ENCODE assay signal across 8 cellular contexts in genomic region chr5:98928802-98929122, GRCh38. TPM values are rescaled to one million over a fixed set of nuclear protein-coding genes. Genes with fewer than 3 reads are reported as not detected.
A peak's percentile ranks its signal among the peaks of the same experiment; 100 is the strongest.
DNase-seq lines count a peak whose midpoint lies in the region; ATAC-seq, FAIRE-seq and TF ChIP-seq lines count a peak whose summit lies in the region.

TSS of gene CHD1 (minus strand) at chr5:98929007. CDS start at chr5:98926386, 2,621 bp downstream.

- H3K4me3 Mint-ChIP-seq in type B pancreatic cell = peak within 1 kb of the TSS; percentile 97

- peak; percentile 98 for FAIRE-seq in GM12892 (lab: Jason Lieb, UNC)

- DNase-seq in GM12892 (ENCODE audit: insufficient read length) (peak; percentile 52), NCI-H1436 (lab: John Stamatoyannopoulos, UW) (peak; percentile 93), SW 1271 (lab: John Stamatoyannopoulos, UW) (peak; percentile 79 to 96), adipocyte (ENCODE audit: low read depth) (peak; percentile 98), cardiac septum (ENCODE audit: low spot score) (peak; percentile 97), posterior cingulate gyrus (peak; percentile 86 to 99 (median 92)), type B pancreatic cell (ENCODE audit: extremely low spot score, unreplicated experiment) (peak; percentile 95)

- TF ChIP-seq CTCF in type B pancreatic cell (conservative IDR thresholded peaks at IDR 0.05) = no peak

- peak; percentile 55; the same call in 1 of the 2 replicates for TF ChIP-seq POLR2A in GM12892 (IDR thresholded peaks at IDR 0.05; ENCODE audit: low read depth, low read length)

- peaks cover 14% of the 10 kb centered on the region for H3K36me3 Mint-ChIP-seq in type B pancreatic cell

- H3K9ac ChIP-seq in adipocyte (ENCODE audit: low read length) = peak within 1 kb of the TSS; percentile 100

- peaks cover 17% of the 10 kb centered on the region for H3K36me3 ChIP-seq in adipocyte (ENCODE audit: control insufficient read depth, insufficient read depth, low read length, severe bottlenecking)

- peak within 1 kb of the TSS; percentile 95 for H3K4me3 ChIP-seq in adipocyte (ENCODE audit: low read length)

- peaks cover 12% of the 10 kb centered on the region for H3K4me1 Mint-ChIP-seq in type B pancreatic cell (ENCODE audit: unreplicated experiment)

- H3K27me3 Mint-ChIP-seq in type B pancreatic cell = no peaks in the 10 kb centered on the region

- H3K9me3 ChIP-seq in adipocyte (ENCODE audit: control insufficient read depth, low read length) = no peaks in the 10 kb centered on the region

- peak within 1 kb of the TSS; percentile 100 for H3K27ac Mint-ChIP-seq in type B pancreatic cell

- peak; percentile 57 for ATAC-seq in HG02763 (IDR thresholded peaks at IDR 0.05; ENCODE audit: unreplicated experiment)

- intact Hi-C loops in cardiac septum (cut with DNase I) = loop anchor here (1.0 kb wide), 1 partner anchor 155 kb away; the partner anchor contains the start of gene RGMB
- intact Hi-C loops in posterior cingulate gyrus (cut with DNase I) = loop anchor here (5.0 to 10.0 kb wide), 2 partner anchors 104 to 154 kb away; partner anchors contain the start of gene RGMB

- no peaks in the 10 kb centered on the region for H3K9me3 Mint-ChIP-seq in type B pancreatic cell

- no peaks in the 10 kb centered on the region for H3K27me3 ChIP-seq in adipocyte (replicated peaks; ENCODE audit: control insufficient read depth, insufficient read depth, low read length)

- H3K4me1 ChIP-seq in adipocyte (ENCODE audit: control insufficient read depth, insufficient read depth, low read length) = peaks cover 35% of the 10 kb centered on the region

RNA-seq across cellular contexts. Expression of gene CHD1, which starts in this region (rescaled TPM):
- 29.0 TPM for polyA plus RNA-seq in GM12892 (2012; ENCODE audit: missing spikeins)
- total RNA-seq in cardiac septum (16.8 TPM), type B pancreatic cell (ENCODE audit: low replicate concordance) (51.7 and 56.2 TPM in 2 replicates)

Comparison
In these comparisons a context has a peak if more than half of its experiments do, and no peak if none do; other contexts are left out.
1. Peak in every context shown above with its lines: DNase-seq, ATAC-seq and H3K4me3 ChIP-seq.